ENCODE assay signal across 19 cellular contexts in the genomic region with DNA sequence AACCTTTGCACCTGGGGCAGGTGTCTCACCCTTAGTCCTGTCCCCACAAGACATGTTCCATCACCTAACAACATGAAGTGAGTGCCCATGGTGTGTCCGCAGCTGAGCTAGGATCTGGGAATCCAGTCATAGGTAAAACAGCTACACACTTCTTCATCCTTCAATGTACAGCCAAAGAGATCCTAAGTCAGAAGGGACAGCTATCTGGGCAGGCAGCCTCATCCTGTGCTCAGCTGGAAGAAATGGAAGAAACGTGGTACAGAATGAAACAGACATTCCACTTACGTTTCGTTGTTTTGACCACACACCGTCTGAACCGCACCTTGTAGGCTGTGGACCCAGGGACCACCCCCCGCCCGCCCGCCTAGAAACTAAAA. TPM values are rescaled to one million over a fixed set of nuclear protein-coding genes. Genes with fewer than 3 reads are reported as not detected.
DNase-seq lines count a peak whose midpoint lies in the region; ATAC-seq, FAIRE-seq and TF ChIP-seq lines count a peak whose summit lies in the region.
"Had no signal": no experiment of that assay in that cellular context is flagged by ENCODE, and none has a peak within 500 bp of the region (broad histone marks: within the 10 kb centered on the region; RNA-seq: fewer than 3 reads in every experiment).

No MANE protein-coding gene starts in this region.

- H3K4me1 ChIP-seq in HUES48 (ENCODE audit: control insufficient read depth, insufficient read depth, low read length): peaks cover 31% of the 10 kb centered on the region
- peaks cover 15 to 28% (median 19%) of the 10 kb centered on the region in 4 experiments for H3K4me1 ChIP-seq in H1 (replicated peaks in 1 of 4; ENCODE audit: control insufficient read depth in 3 of 4, insufficient read depth in 4 of 4, low read length in 3 of 4)
- peaks cover 21% of the 10 kb centered on the region for H3K4me1 ChIP-seq in mesodermal cell (ENCODE audit: control insufficient read depth, insufficient read depth, low read length, poor library complexity, severe bottlenecking)
- H3K4me1 ChIP-seq in gastrocnemius medialis: no peaks in the 10 kb centered on the region
- H3K4me1 ChIP-seq: vagina had no signal

- no peak for FAIRE-seq in H1 (lab: Jason Lieb, UNC)
- FAIRE-seq: A204.1 had no signal

- peak overlapping the region; percentile 95 for H2BK12ac ChIP-seq in H1 (ENCODE audit: low read depth, low read length)

- H3K4me3 ChIP-seq in HUES48 (ENCODE audit: low read depth, low read length): peak overlapping the region; percentile 53
- H3K4me3 ChIP-seq in H1 (ENCODE audit: extremely low read depth in 1 of 4, insufficient read depth in 2 of 4, low read depth in 3 of 4, low read length in 4 of 4): peak overlapping the region; percentile 5 to 37 (median 16); a peak in 5 of 8 replicates
- H3K4me3 ChIP-seq in mesodermal cell (ENCODE audit: extremely low read depth, insufficient read depth, low read length, poor library complexity, severe bottlenecking): no peak overlapping the region
- H3K4me3 ChIP-seq in gastrocnemius medialis: no peak overlapping the region
- H3K4me3 ChIP-seq: vagina had no signal

- peak overlapping the region; percentile 64 for H2BK20ac ChIP-seq in H1 (ENCODE audit: low read length)

- no peak overlapping the region for H3K4ac ChIP-seq in H1 (replicated peaks; ENCODE audit: insufficient read length, low read depth, low read length)

- peak overlapping the region; percentile 92 for H2AK5ac ChIP-seq in H1 (ENCODE audit: low read depth, low read length)

- peak overlapping the region; percentile 97 for H2BK5ac ChIP-seq in H1 (ENCODE audit: low read depth, low read length)

- intact Hi-C loops in gastrocnemius medialis (cut with DNase I; ENCODE audit: low total_unique reads): no loop called here

- H2BK120ac ChIP-seq in H1 (replicated peaks; ENCODE audit: low read depth, low read length): peak overlapping the region; percentile 84

- no peaks in the 10 kb centered on the region for H3K27me3 ChIP-seq in HUES48 (ENCODE audit: control insufficient read depth, insufficient read depth, low read length)
- H3K27me3 ChIP-seq in H1 (replicated peaks in 1 of 4; ENCODE audit: control insufficient read depth in 3 of 4, extremely low read depth in 1 of 4, insufficient read depth in 3 of 4, low read length in 3 of 4): no peaks in the 10 kb centered on the region
- no peaks in the 10 kb centered on the region for H3K27me3 ChIP-seq in gastrocnemius medialis
- H3K27me3 ChIP-seq: vagina had no signal

- TF ChIP-seq POLR2A in H1 (IDR thresholded peaks at IDR 0.05; ENCODE audit: control extremely low read depth in 1 of 2, low read depth in 2 of 2, low read length in 2 of 2) (no peak; a peak in 1 of 3 replicates), gastrocnemius medialis (IDR thresholded peaks at IDR 0.05) (no peak)

- H3K36me3 ChIP-seq in HUES48 (ENCODE audit: control insufficient read depth, insufficient read depth, low read length) (no peaks in the 10 kb centered on the region), H1 (ENCODE audit: control insufficient read depth in 2 of 4, insufficient read depth in 4 of 4, low read length in 3 of 4) (no peaks in the 10 kb centered on the region), mesodermal cell (ENCODE audit: control insufficient read depth, insufficient read depth, low read length) (no peaks in the 10 kb centered on the region), gastrocnemius medialis (no peaks in the 10 kb centered on the region)
- H3K36me3 ChIP-seq: vagina had no signal

- no peak overlapping the region for H3K14ac ChIP-seq in H1 (ENCODE audit: insufficient read length)

- H3K9ac ChIP-seq in HUES48 (ENCODE audit: low read depth, low read length) (peak overlapping the region; percentile 70), H1 (replicated peaks in 1 of 4; ENCODE audit: extremely low read depth in 1 of 4, low read depth in 3 of 4, low read length in 3 of 4) (peak overlapping the region; percentile 33 to 65 (median 49); a peak in 6 of 7 replicates)
- H3K9ac ChIP-seq: SK-N-SH had no signal

- no peaks in the 10 kb centered on the region for H3K9me3 ChIP-seq in HUES48 (ENCODE audit: control insufficient read depth, insufficient read depth, low read length)
- no peaks in the 10 kb centered on the region for H3K9me3 ChIP-seq in H1 (ENCODE audit: insufficient read depth in 2 of 2, low read depth in 1 of 2, low read length in 1 of 2)
- H3K9me3 ChIP-seq in mesodermal cell (ENCODE audit: control insufficient read depth, low read length): no peaks in the 10 kb centered on the region
- no peaks in the 10 kb centered on the region for H3K9me3 ChIP-seq in gastrocnemius medialis
- H3K9me3 ChIP-seq: SK-N-SH, vagina had no signal

- H3K79me1 ChIP-seq in H1 (ENCODE audit: low read depth, low read length): no peaks in the 10 kb centered on the region

- 44% methylated on average over 9 of the region's 9 CpGs; no CpG with 5 or more reads in 1 of the 2 experiments for WGBS in H1 (ENCODE audit: extremely low coverage in 1 of 2, insufficient coverage in 1 of 2, insufficient read length in 1 of 2, insufficient replicate concordance in 2 of 2, low coverage in 1 of 2, low lambda C conversion rate in 2 of 2, missing lambda C conversion rate in 1 of 2), 2 experiments
- 71 to 85% methylated on average over 9 of the region's 9 CpGs for WGBS in mesodermal cell (ENCODE audit: insufficient coverage in 2 of 2), 2 experiments

- peak overlapping the region; percentile 82; the same call in 1 of the 2 replicates for H4K8ac ChIP-seq in H1 (ENCODE audit: extremely low read depth, insufficient read depth, low read length)

- H3K79me2 ChIP-seq in H1 (ENCODE audit: control insufficient read depth in 1 of 2, insufficient read depth in 2 of 2, low read length in 2 of 2): no peaks in the 10 kb centered on the region

- no peak for TF ChIP-seq RAD21 in H1 (IDR thresholded peaks at IDR 0.05 in 1 of 2, conservative IDR thresholded peaks at IDR 0.05 in 1 of 2; ENCODE audit: low read depth in 2 of 2, low read length in 2 of 2)

- H4K5ac ChIP-seq in H1 (ENCODE audit: insufficient read length, low read depth, low read length): peak overlapping the region; percentile 3

- no peak for TF ChIP-seq CTCF in H1 (IDR thresholded peaks at IDR 0.05; ENCODE audit: control extremely low read depth in 1 of 3, insufficient read depth in 1 of 3, low read depth in 1 of 3, low read length in 3 of 3)
- TF ChIP-seq CTCF in gastrocnemius medialis (IDR thresholded peaks at IDR 0.05 in 4 of 5, conservative IDR thresholded peaks at IDR 0.05 in 1 of 5): no peak

- no peaks in the 10 kb centered on the region for H4K20me1 ChIP-seq in H1 (replicated peaks in 1 of 2; ENCODE audit: control insufficient read depth in 1 of 2, insufficient read depth in 2 of 2, low read length in 2 of 2)

- CTCF ChIA-PET in H1 (lab: Charles Lee; ENCODE audit: partially characterized antibody): interaction anchor here (1.0 to 4.1 kb wide), 18 partner anchors 8 to 117 kb away, joined by 3 to 35 read pairs (median 4); no protein-coding TSS in a partner anchor

- TF ChIP-seq EP300 in H1 (IDR thresholded peaks at IDR 0.05; ENCODE audit: borderline replicate concordance in 1 of 2, low read depth in 2 of 2, low read length in 2 of 2): no peak

- H4K91ac ChIP-seq in H1 (replicated peaks; ENCODE audit: insufficient read length, low read length): peak overlapping the region; percentile 99

- peak overlapping the region; percentile 55 to 80 for H3K4me2 ChIP-seq in H1 (ENCODE audit: insufficient read depth in 1 of 2, low read depth in 2 of 2, low read length in 2 of 2)
- H3K4me2 ChIP-seq: SK-N-SH had no signal

- H3K23ac ChIP-seq in H1 (ENCODE audit: insufficient read length): no peak overlapping the region

- ATAC-seq in gastrocnemius medialis (no peak), GM18868 (IDR thresholded peaks at IDR 0.05; ENCODE audit: unreplicated experiment) (no peak)
- ATAC-seq: activated naive CD4-positive, alpha-beta T cell treated with anti-CD3 and anti-CD28 coated beads, Interleukin-2, amount 50 U/mL, for 72 hours; naive thymus-derived CD4-positive, alpha-beta T cell had no signal

- no peak overlapping the region for H2AFZ ChIP-seq in H1 (ENCODE audit: low read length)

- H3K56ac ChIP-seq in H1 (replicated peaks; ENCODE audit: insufficient read length, low read depth, low read length): no peak overlapping the region

- DNase-seq in ACHN (peak; percentile 24), H1 (ENCODE audit: low read depth in 1 of 2, low spot score in 2 of 2) (no peak), NCI-H526 treated with DMSO at 0.1 percent for 48 hours (lab: John Stamatoyannopoulos, UW) (no peak), gastrocnemius medialis (no peak), NCI-H187 (lab: John Stamatoyannopoulos, UW) (no peak)
- DNase-seq: activated CD4-positive, alpha-beta T cell treated with anti-CD3 and anti-CD28 coated beads, Interleukin-2, amount 10 ng/mL, durations not matched to agents 7 days and 5 days; activated T-cell treated with anti-CD3 and anti-CD28 coated beads for 4 hours; CD4-positive, CD25-positive, alpha-beta regulatory T cell; effector CD4-positive, alpha-beta T cell; naive thymus-derived CD4-positive, alpha-beta T cell; NCI-H1694 treated with DMSO at 0.1 percent for 48 hours; NCI-H510A; SK-N-SH had no signal

- in situ Hi-C loops in ACHN (cut with HindIII; ENCODE audit: low pct_ligation_motif_present, low pct_unique_long_range_greater_than_20kb, low sequenced_read_pairs) (no loop called here), gastrocnemius medialis (cut with MboI; ENCODE audit: low sequenced_read_pairs in 4 of 4) (no loop called here)

- H2BK15ac ChIP-seq in H1 (ENCODE audit: low read length): no peak overlapping the region

- POLR2A ChIA-PET in H1 (lab: Charles Lee; ENCODE audit: partially characterized antibody): interaction anchor here (0.8 to 6.1 kb wide), 22 partner anchors 8 to 306 kb away, joined by 3 to 79 read pairs (median 6); a partner anchor contains a TSS

- peak overlapping the region; percentile 94 for H3K27ac ChIP-seq in HUES48 (ENCODE audit: low read depth, low read length)
- peak overlapping the region; percentile 44; the same call in 1 of the 2 replicates for H3K27ac ChIP-seq in H1 (ENCODE audit: low read depth, low read length)
- peak overlapping the region; percentile 11 for H3K27ac ChIP-seq in mesodermal cell (ENCODE audit: low read depth, low read length, severe bottlenecking)
- no peak overlapping the region for H3K27ac ChIP-seq in gastrocnemius medialis
- H3K27ac ChIP-seq: vagina had no signal

- H3K18ac ChIP-seq in H1 (ENCODE audit: extremely low read depth, low read length): peak overlapping the region; percentile 85

- H3K23me2 ChIP-seq in H1 (ENCODE audit: low read depth, low read length): no peaks in the 10 kb centered on the region; the same call in 1 of the 2 replicates

RNA-seq across cellular contexts. Expression of a gene that starts 30.8 kb away (rescaled TPM):
- 8.5 and 9.6 TPM in 2 replicates for total RNA-seq in H1 (2021; fragmentation: NEBNext Ultra II Directional; extraction: Animal tissue kit (Norgen Biotek cat#: 25700))
- polyA plus RNA-seq in H1 (2011; rRNA removed): 3.9 and 5.5 TPM in 2 replicates
- polyA plus RNA-seq in H1 (2011; cell fraction: cytosol; rRNA removed): 6.1 TPM
- polyA plus RNA-seq in H1 (2011; cell fraction: nucleus; rRNA removed): 10.9 TPM
- polyA plus RNA-seq in H1 (2012, experiment 1 of 2): 2.6 to 3.9 TPM (median 3.8 TPM) in 4 replicates
- 4.1 TPM for polyA plus RNA-seq in H1 (2012, experiment 2 of 2)
- polyA plus RNA-seq in H1 (2013, experiment 1 of 2): 4.9 TPM
- 6.0 TPM for polyA plus RNA-seq in H1 (2013, experiment 2 of 2)
- 3.0 and 5.3 TPM in 2 replicates for polyA minus RNA-seq in H1 (2011; rRNA and poly(A)+ RNA removed)
- polyA minus RNA-seq in H1 (2011; cell fraction: cytosol; rRNA and poly(A)+ RNA removed): 5.7 TPM
- polyA minus RNA-seq in H1 (2011; cell fraction: nucleus; rRNA and poly(A)+ RNA removed): 3.5 TPM
- polyA plus RNA-seq in mesodermal cell (2013, experiment 1 of 2): 25.4 TPM
- polyA plus RNA-seq in mesodermal cell (2013, experiment 2 of 2): 17.3 TPM
- total RNA-seq in gastrocnemius medialis: 10 to 100 TPM in 1 of 4 donors, 1 to 10 TPM in 3; 6.0 to 20.0 (median 8.9) TPM

Comparison
In these comparisons a context has a peak if more than half of its experiments do, and no peak if none do; other contexts are left out.
1. H3K27ac ChIP-seq: peak in HUES48 (single experiment), H1 (single experiment) and mesodermal cell (single experiment); none in gastrocnemius medialis (0 of 4).
2. H3K4me3 ChIP-seq: peak in HUES48 (single experiment) and H1 (4 of 4); none in mesodermal cell (single experiment) and gastrocnemius medialis (0 of 4).